ENCODE assay signal across 20 cellular contexts in the genomic region with DNA sequence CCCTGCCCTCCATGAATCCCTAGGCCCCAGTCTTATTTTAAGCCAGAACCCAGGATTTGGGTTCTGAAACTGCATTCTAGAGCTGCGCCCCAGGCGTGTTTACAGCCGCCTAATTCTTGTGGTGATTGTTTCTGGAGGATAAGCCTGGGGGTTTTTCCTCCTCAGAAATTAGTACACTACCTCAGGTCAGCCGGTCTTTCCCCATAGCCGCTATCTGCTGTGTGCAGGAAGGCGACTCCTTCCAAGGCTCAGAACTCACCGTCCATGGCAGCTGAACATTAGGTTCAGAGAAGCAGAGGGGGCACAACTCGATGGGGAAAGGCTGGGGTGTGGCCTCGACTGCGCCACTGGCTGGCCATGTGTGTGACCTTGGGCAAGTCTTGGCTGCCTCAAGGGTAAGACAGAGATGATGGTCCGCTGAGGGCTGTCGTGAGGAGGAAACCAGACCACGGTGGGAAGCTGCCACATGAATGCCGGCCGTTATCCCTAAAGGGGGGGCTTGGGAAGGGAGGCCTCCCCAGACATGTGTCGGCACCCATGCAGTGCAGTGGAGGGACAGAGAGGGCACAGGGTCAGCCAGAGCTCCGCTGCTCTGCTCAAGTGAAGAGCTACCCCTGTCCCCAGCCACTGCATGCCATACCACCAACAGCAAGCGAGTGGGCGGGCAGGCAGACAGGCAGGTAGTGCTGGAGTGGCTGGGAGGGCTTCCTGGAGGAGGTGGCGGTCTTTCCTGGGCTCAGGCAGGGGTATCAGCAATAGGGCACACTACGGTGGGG. TPM values are rescaled to one million over a fixed set of nuclear protein-coding genes. Genes with fewer than 3 reads are reported as not detected.
A peak's percentile ranks its signal among the peaks of the same experiment; 100 is the strongest.
DNase-seq lines count a peak whose midpoint lies in the region; ATAC-seq and TF ChIP-seq lines count a peak whose summit lies in the region.
"Had no signal": no experiment of that assay in that cellular context is flagged by ENCODE, and none has a peak within 500 bp of the region (broad histone marks: within the 10 kb centered on the region; RNA-seq: fewer than 3 reads in every experiment).

No MANE protein-coding gene starts in this region.

- peak; percentile 70 for DNase-seq in M059J (ENCODE audit: low read depth)
- no peak for DNase-seq in neural progenitor cell (ENCODE audit: low spot score)
- no peak for DNase-seq in activated CD8-positive, alpha-beta memory T cell treated with anti-CD3 and anti-CD28 coated beads, Interleukin-2, amount 50 U/mL, for 4 hours
- DNase-seq in naive thymus-derived CD4-positive, alpha-beta T cell, result no peak
- DNase-seq in activated naive CD4-positive, alpha-beta T cell treated with Interleukin-2 at 50 U/mL for 16 hours, result no peak
- no peak for DNase-seq in DMS79 treated with DMSO at 0.1 percent for 48 hours (lab: John Stamatoyannopoulos, UW)
- DNase-seq: activated CD8-positive, alpha-beta memory T cell treated with anti-CD3 and anti-CD28 coated beads for 24 hours; amniotic stem cell; colonic mucosa; left colon; naive B cell; NCI-H1105; NCI-H2227 treated with DMSO at 0.1 percent for 48 hours had no signal

- peak overlapping the region in 1 of 11 experiments; percentile 35; a peak in 1 of 22 replicates for H3K9ac ChIP-seq in BLaER1 treated with 17β-estradiol and CSF1 and Interleukin-3, amounts not matched to agents 10 nM and 100 nM
- H3K9ac ChIP-seq in neural progenitor cell, result no peak overlapping the region

- H3K79me2 ChIP-seq in neural progenitor cell (ENCODE audit: low read depth), result no peaks in the 10 kb centered on the region

- no peak for TF ChIP-seq CTCF in neural progenitor cell (IDR thresholded peaks at IDR 0.05)

- peaks cover 0 to 99% (median 16%) of the 10 kb centered on the region in 11 experiments; a peak in 9 of 22 replicates for H4K20me1 ChIP-seq in BLaER1 treated with 17β-estradiol and CSF1 and Interleukin-3, amounts not matched to agents 10 nM and 100 nM
- H4K20me1 ChIP-seq in neural progenitor cell (ENCODE audit: low read depth), result no peaks in the 10 kb centered on the region

- H3K36me3 ChIP-seq in BLaER1 treated with 17β-estradiol and CSF1 and Interleukin-3, amounts not matched to agents 10 nM and 100 nM, result no peaks in the 10 kb centered on the region
- no peaks in the 10 kb centered on the region for H3K36me3 ChIP-seq in neural progenitor cell
- H3K36me3 ChIP-seq in naive thymus-derived CD4-positive, alpha-beta T cell (ENCODE audit: control insufficient read depth in 2 of 3, insufficient read depth in 3 of 3, low read length in 3 of 3), result no peaks in the 10 kb centered on the region
- H3K36me3 ChIP-seq: colonic mucosa, thoracic aorta had no signal

- CTCF ChIA-PET in naive thymus-derived CD4-positive, alpha-beta T cell (lab: Charles Lee), result no interaction called here

- no peaks in the 10 kb centered on the region for H3K27me3 Mint-ChIP-seq in dendritic cell treated with granulocyte-macrophage colony-stimulating factor and Interleukin-4, amounts not matched to agents 40 ng/mL and 50 ng/mL, for 4 days
- peaks cover 10% of the 10 kb centered on the region for H3K27me3 Mint-ChIP-seq in neural progenitor cell (ENCODE audit: insufficient read depth, low read depth)
- H3K27me3 Mint-ChIP-seq in naive thymus-derived CD4-positive, alpha-beta T cell, result peaks cover 0 to 3% (median 0%) of the 10 kb centered on the region in 5 donors

- peaks cover 5% of the 10 kb centered on the region for H3F3A ChIP-seq in neural progenitor cell (ENCODE audit: low read depth)

- H2AFZ ChIP-seq in neural progenitor cell (replicated peaks), result no peak overlapping the region

- peak overlapping the region in 1 of 11 experiments; percentile 40; a peak in 1 of 22 replicates for H3K27ac ChIP-seq in BLaER1 treated with 17β-estradiol and CSF1 and Interleukin-3, amounts not matched to agents 10 nM and 100 nM
- H3K27ac ChIP-seq in neural progenitor cell, result no peak overlapping the region
- H3K27ac ChIP-seq in naive thymus-derived CD4-positive, alpha-beta T cell (ENCODE audit: low read depth, low read length), result no peak overlapping the region
- H3K27ac ChIP-seq: colonic mucosa had no signal

- peak overlapping the region in 6 of 11 experiments; percentile 12 to 56 (median 44); a peak in 11 of 22 replicates for H3K4me2 ChIP-seq in BLaER1 treated with 17β-estradiol and CSF1 and Interleukin-3, amounts not matched to agents 10 nM and 100 nM
- H3K4me2 ChIP-seq in neural progenitor cell, result no peak overlapping the region

- no peaks in the 10 kb centered on the region for H3K9me3 ChIP-seq in BLaER1 treated with 17β-estradiol and CSF1 and Interleukin-3, amounts not matched to agents 10 nM and 100 nM (replicated peaks in 1 of 11)
- no peaks in the 10 kb centered on the region for H3K9me3 ChIP-seq in neural progenitor cell (ENCODE audit: low read depth)
- no peaks in the 10 kb centered on the region for H3K9me3 ChIP-seq in naive thymus-derived CD4-positive, alpha-beta T cell (ENCODE audit: control insufficient read depth in 2 of 3, low read length in 3 of 3)
- H3K9me3 ChIP-seq: colonic mucosa, thoracic aorta had no signal

- H3K4me3 ChIP-seq in BLaER1 treated with 17β-estradiol and CSF1 and Interleukin-3, amounts not matched to agents 10 nM and 100 nM, result no peak overlapping the region
- H3K4me3 ChIP-seq in neural progenitor cell, result no peak overlapping the region
- no peak overlapping the region for H3K4me3 ChIP-seq in naive thymus-derived CD4-positive, alpha-beta T cell (ENCODE audit: low read length)
- H3K4me3 ChIP-seq: colonic mucosa, thoracic aorta had no signal

- peaks cover 6% of the 10 kb centered on the region for H3K36me3 Mint-ChIP-seq in dendritic cell treated with granulocyte-macrophage colony-stimulating factor and Interleukin-4, amounts not matched to agents 40 ng/mL and 50 ng/mL, for 4 days (ENCODE audit: low read depth)
- no peaks in the 10 kb centered on the region for H3K36me3 Mint-ChIP-seq in neural progenitor cell
- no peaks in the 10 kb centered on the region for H3K36me3 Mint-ChIP-seq in naive thymus-derived CD4-positive, alpha-beta T cell
- H3K36me3 Mint-ChIP-seq: IgD-negative memory B cell, naive B cell had no signal

- H3K27ac Mint-ChIP-seq in dendritic cell treated with granulocyte-macrophage colony-stimulating factor and Interleukin-4, amounts not matched to agents 40 ng/mL and 50 ng/mL, for 4 days, result peak overlapping the region; percentile 67
- H3K27ac Mint-ChIP-seq in neural progenitor cell, result peak overlapping the region; percentile 23
- H3K27ac Mint-ChIP-seq in naive thymus-derived CD4-positive, alpha-beta T cell, result no peak overlapping the region
- H3K27ac Mint-ChIP-seq: activated T-helper 2 cell treated with anti-CD3 and anti-CD28 coated beads, Interferon-gamma antibody, Interleukin-2, Interleukin-4, amounts not matched to agents 10 μg/mL and 5 μg/mL and 100 μg/mL, durations not matched to agents 14 hours and 24 hours and 36 hours; B cell; IgD-negative memory B cell had no signal

- intact Hi-C loops in dendritic cell treated with granulocyte-macrophage colony-stimulating factor and Interleukin-4, amounts not matched to agents 40 ng/mL and 50 ng/mL, for 4 days (cut with micrococcal nuclease), result no loop called here
- intact Hi-C loops in naive thymus-derived CD4-positive, alpha-beta T cell (cut with micrococcal nuclease), result no loop called here

- ATAC-seq in naive thymus-derived CD4-positive, alpha-beta T cell, result no peak
- ATAC-seq: esophagus mucosa had no signal

- no peaks in the 10 kb centered on the region for H3K27me3 ChIP-seq in BLaER1 treated with 17β-estradiol and CSF1 and Interleukin-3, amounts not matched to agents 10 nM and 100 nM
- H3K27me3 ChIP-seq in neural progenitor cell, result no peaks in the 10 kb centered on the region
- H3K27me3 ChIP-seq in naive thymus-derived CD4-positive, alpha-beta T cell (ENCODE audit: control insufficient read depth in 2 of 2, insufficient read depth in 2 of 2, low read length in 2 of 2), result no peaks in the 10 kb centered on the region
- H3K27me3 ChIP-seq: colonic mucosa had no signal

- POLR2A ChIA-PET in naive thymus-derived CD4-positive, alpha-beta T cell (lab: Charles Lee), result no interaction called here

- H3K4me1 ChIP-seq in BLaER1 treated with 17β-estradiol and CSF1 and Interleukin-3, amounts not matched to agents 10 nM and 100 nM, result peaks cover 15 to 50% (median 36%) of the 10 kb centered on the region in 10 experiments
- peaks cover 8% of the 10 kb centered on the region for H3K4me1 ChIP-seq in neural progenitor cell
- no peaks in the 10 kb centered on the region for H3K4me1 ChIP-seq in naive thymus-derived CD4-positive, alpha-beta T cell (ENCODE audit: control insufficient read depth in 2 of 2, insufficient read depth in 2 of 2, low read length in 2 of 2)

- H3K9me3 Mint-ChIP-seq in dendritic cell treated with granulocyte-macrophage colony-stimulating factor and Interleukin-4, amounts not matched to agents 40 ng/mL and 50 ng/mL, for 4 days, result no peaks in the 10 kb centered on the region
- H3K9me3 Mint-ChIP-seq in neural progenitor cell, result no peaks in the 10 kb centered on the region
- no peaks in the 10 kb centered on the region for H3K9me3 Mint-ChIP-seq in naive thymus-derived CD4-positive, alpha-beta T cell
- H3K9me3 Mint-ChIP-seq: activated T-helper 2 cell treated with anti-CD3 and anti-CD28 coated beads, Interferon-gamma antibody, Interleukin-2, Interleukin-4, amounts not matched to agents 10 μg/mL and 5 μg/mL and 100 μg/mL, durations not matched to agents 14 hours and 24 hours and 36 hours; IgD-negative memory B cell; naive B cell had no signal

- H3K4me3 Mint-ChIP-seq in dendritic cell treated with granulocyte-macrophage colony-stimulating factor and Interleukin-4, amounts not matched to agents 40 ng/mL and 50 ng/mL, for 4 days, result no peak overlapping the region
- no peak overlapping the region for H3K4me3 Mint-ChIP-seq in neural progenitor cell
- no peak overlapping the region for H3K4me3 Mint-ChIP-seq in naive thymus-derived CD4-positive, alpha-beta T cell
- H3K4me3 Mint-ChIP-seq: B cell, IgD-negative memory B cell had no signal

- H3K4me1 Mint-ChIP-seq in dendritic cell treated with granulocyte-macrophage colony-stimulating factor and Interleukin-4, amounts not matched to agents 40 ng/mL and 50 ng/mL, for 4 days (ENCODE audit: low read depth), result peaks cover 74% of the 10 kb centered on the region
- peaks cover 49% of the 10 kb centered on the region for H3K4me1 Mint-ChIP-seq in neural progenitor cell
- peaks cover 0 to 2% (median 0%) of the 10 kb centered on the region in 7 donors for H3K4me1 Mint-ChIP-seq in naive thymus-derived CD4-positive, alpha-beta T cell

RNA-seq across cellular contexts. Expression of a gene that starts 28.9 kb away (rescaled TPM):
- total RNA-seq in M059J (2014; rRNA removed; shearing (Covaris generic)), result 16.7 and 25.6 TPM in 2 replicates
- total RNA-seq in neural progenitor cell (ENCODE audit: low replicate concordance), result 1.1 and 4.1 TPM in 2 replicates
- total RNA-seq in naive thymus-derived CD4-positive, alpha-beta T cell, result 1 to 10 TPM in 2 of 5 experiments, under 1 TPM in 3; 0.29 to 2.0 (median 0.81) TPM
- under 1 TPM; 0.15 to 0.22 TPM for polyA plus RNA-seq in naive thymus-derived CD4-positive, alpha-beta T cell
- polyA plus RNA-seq: IgD-negative memory B cell had no signal

Comparison
In these comparisons a context has a peak if more than half of its experiments do, and no peak if none do; other contexts are left out.
1. H3K27ac Mint-ChIP-seq: peak in dendritic cell treated with granulocyte-macrophage colony-stimulating factor and Interleukin-4, amounts not matched to agents 40 ng/mL and 50 ng/mL, for 4 days (single experiment) and neural progenitor cell (single experiment); none in naive thymus-derived CD4-positive, alpha-beta T cell (0 of 9).